In genomic region chr5:179803651-179804598, GRCh38 we compare ENCODE assay signal across 8 cellular contexts. TPM values are rescaled to one million over a fixed set of nuclear protein-coding genes. Genes with fewer than 3 reads are reported as not detected.
DNase-seq lines count a peak whose midpoint lies in the region; ATAC-seq, FAIRE-seq and TF ChIP-seq lines count a peak whose summit lies in the region.

No MANE protein-coding gene starts in this region.

- H3K9me3 Mint-ChIP-seq in effector memory CD8-positive, alpha-beta T cell = no peaks in the 10 kb centered on the region

- peak overlapping the region; percentile 83 to 87 for H3K4me3 Mint-ChIP-seq in effector memory CD8-positive, alpha-beta T cell

- H3K27ac ChIP-seq in skin epidermis = peak overlapping the region in 12 of 21 experiments; percentile 1 to 96 (median 51)

- no peak for ATAC-seq in effector memory CD8-positive, alpha-beta T cell (replicated peaks)
- ATAC-seq in GM21529 (IDR thresholded peaks at IDR 0.05; ENCODE audit: unreplicated experiment) (no peak), HG02981 (IDR thresholded peaks at IDR 0.05; ENCODE audit: unreplicated experiment) (no peak)

- peak overlapping the region in 1 of 2 donors; percentile 87 for H3K27ac Mint-ChIP-seq in effector memory CD8-positive, alpha-beta T cell

- peaks cover 30% of the 10 kb centered on the region for H3K36me3 Mint-ChIP-seq in effector memory CD8-positive, alpha-beta T cell (ENCODE audit: insufficient read depth)

- peaks cover 23 to 31% of the 10 kb centered on the region in 2 donors for H3K4me1 Mint-ChIP-seq in effector memory CD8-positive, alpha-beta T cell (ENCODE audit: low read depth in 2 of 2)

- no peak for FAIRE-seq in frontal cortex (lab: Jason Lieb, UNC)

- no peaks in the 10 kb centered on the region for H3K27me3 Mint-ChIP-seq in effector memory CD8-positive, alpha-beta T cell

- H3K4me3 ChIP-seq in skin epidermis = no peak overlapping the region

- 0 out of 2 replicates have a peak, but pooled peaks have one; percentile 15 for TF ChIP-seq POLR2A in Raji (IDR thresholded peaks at IDR 0.05; ENCODE audit: insufficient read depth, low read depth, low read length)

- peak; percentile 30 for DNase-seq in NK-92 treated with Interleukin-12 subunit alpha and Interleukin-12 subunit beta, amount 100 ng/mL, for 24 hours (lab: John Stamatoyannopoulos, UW)
- DNase-seq in NK-92 (lab: John Stamatoyannopoulos, UW; ENCODE audit: unreplicated experiment) (no peak), frontal cortex (ENCODE audit: low spot score in 2 of 2) (no peak)
- no peak for DNase-seq in effector memory CD8-positive, alpha-beta T cell

RNA-seq across cellular contexts. Expression of gene MGAT4B, which starts 2.7 kb away (rescaled TPM):
- 58.7 TPM for total RNA-seq in frontal cortex

RNA-seq across cellular contexts. Expression of gene LTC4S, which starts 10.1 kb away (rescaled TPM):
- 1.6 TPM for total RNA-seq in frontal cortex

RNA-seq across cellular contexts. Expression of gene SQSTM1, which starts 16.8 kb away (rescaled TPM):
- 46.9 TPM for total RNA-seq in frontal cortex

RNA-seq across cellular contexts. Expression of gene MRNIP, which starts 54.7 kb away (rescaled TPM):
- 28.1 TPM for total RNA-seq in frontal cortex
